8 cellular contexts compared by ENCODE assay signal in genomic region chr1:205658943-205659581, GRCh38. TPM values are rescaled to one million over a fixed set of nuclear protein-coding genes. Genes with fewer than 3 reads are reported as not detected.
DNase-seq lines count a peak whose midpoint lies in the region; ATAC-seq, FAIRE-seq and TF ChIP-seq lines count a peak whose summit lies in the region.

No MANE protein-coding gene starts in this region.

- H3K27ac ChIP-seq in thyroid gland = no peak overlapping the region

- H3K36me3 ChIP-seq in thyroid gland = no peaks in the 10 kb centered on the region

- no peak overlapping the region for H3K4me3 Mint-ChIP-seq in activated T-helper 2 cell treated with anti-CD3 and anti-CD28 coated beads, Interferon-gamma antibody, Interleukin-2, Interleukin-4, amounts not matched to agents 10 μg/mL and 5 μg/mL and 100 μg/mL, durations not matched to agents 14 hours and 24 hours and 36 hours (ENCODE audit: low read depth)

- ATAC-seq in GM19395 (IDR thresholded peaks at IDR 0.05; ENCODE audit: unreplicated experiment) = peak; percentile 81
- ATAC-seq in omental fat pad (ENCODE audit: low FRiP score) = peak; percentile 75

- H3K27me3 ChIP-seq in thyroid gland = no peaks in the 10 kb centered on the region

- H3K36me3 Mint-ChIP-seq in activated T-helper 2 cell treated with anti-CD3 and anti-CD28 coated beads, Interferon-gamma antibody, Interleukin-2, Interleukin-4, amounts not matched to agents 10 μg/mL and 5 μg/mL and 100 μg/mL, durations not matched to agents 14 hours and 24 hours and 36 hours (ENCODE audit: low read depth) = no peaks in the 10 kb centered on the region

- H3K4me3 ChIP-seq in foreskin fibroblast (ENCODE audit: low read depth in 1 of 2, low read length in 2 of 2) = no peak overlapping the region
- H3K4me3 ChIP-seq in thyroid gland (replicated peaks in 1 of 3) = no peak overlapping the region

- 28 to 42% methylated on average over 7 to 18 of the region's 20 CpGs for WGBS in thyroid gland, 2 donors

- intact Hi-C loops in activated T-helper 2 cell treated with anti-CD3 and anti-CD28 coated beads, Interferon-gamma antibody, Interleukin-2, Interleukin-4, amounts not matched to agents 10 μg/mL and 5 μg/mL and 100 μg/mL, durations not matched to agents 14 hours and 24 hours and 36 hours (cut with micrococcal nuclease) = loop anchor here (1.0 to 10.0 kb wide), 5 partner anchors 52 to 318 kb away; no protein-coding TSS in a partner anchor
- intact Hi-C loops in thyroid gland (cut with DNase I) = loop anchor here (5.0 to 10.0 kb wide), 2 partner anchors 124 to 318 kb away; no protein-coding TSS in a partner anchor

- no peak for TF ChIP-seq POLR2A in thyroid gland (IDR thresholded peaks at IDR 0.05)

- no peaks in the 10 kb centered on the region for H3K27me3 Mint-ChIP-seq in activated T-helper 2 cell treated with anti-CD3 and anti-CD28 coated beads, Interferon-gamma antibody, Interleukin-2, Interleukin-4, amounts not matched to agents 10 μg/mL and 5 μg/mL and 100 μg/mL, durations not matched to agents 14 hours and 24 hours and 36 hours (ENCODE audit: low read depth)

- DNase-seq in C1 segment of cervical spinal cord (lab: John Stamatoyannopoulos, UW) = peak in 13 of 14 donors; percentile 9 to 86 (median 71)
- peak; percentile 81 for DNase-seq in HTR-8/SVneo (ENCODE audit: insufficient read length, low spot score)
- peak; percentile 36 for DNase-seq in RCC 7860 (ENCODE audit: low spot score)
- peak; percentile 65 for DNase-seq in activated T-helper 2 cell treated with anti-CD3 and anti-CD28 coated beads, Interferon-gamma antibody, Interleukin-2, Interleukin-4, amounts not matched to agents 10 μg/mL and 5 μg/mL and 100 μg/mL, durations not matched to agents 14 hours and 24 hours and 36 hours (ENCODE audit: low spot score)
- peak; percentile 51 to 84 for DNase-seq in foreskin fibroblast
- peak; percentile 72 for DNase-seq in omental fat pad (ENCODE audit: low spot score)
- DNase-seq in thyroid gland = peak; percentile 83 to 87

- TF ChIP-seq CTCF in foreskin fibroblast (IDR thresholded peaks at IDR 0.05; ENCODE audit: low read depth, low read length) (peak; percentile 84), omental fat pad (IDR thresholded peaks at IDR 0.05) (no peak), thyroid gland (IDR thresholded peaks at IDR 0.05) (peak; percentile 47 to 96 (median 88))

- H3K27ac Mint-ChIP-seq in activated T-helper 2 cell treated with anti-CD3 and anti-CD28 coated beads, Interferon-gamma antibody, Interleukin-2, Interleukin-4, amounts not matched to agents 10 μg/mL and 5 μg/mL and 100 μg/mL, durations not matched to agents 14 hours and 24 hours and 36 hours = no peak overlapping the region

- peaks cover 4 to 6% of the 10 kb centered on the region in 2 donors for H3K4me1 ChIP-seq in thyroid gland

- FAIRE-seq in HTR-8/SVneo (lab: Jason Lieb, UNC) (no peak), RCC 7860 (lab: Jason Lieb, UNC) (no peak)

- H3K4me1 Mint-ChIP-seq in activated T-helper 2 cell treated with anti-CD3 and anti-CD28 coated beads, Interferon-gamma antibody, Interleukin-2, Interleukin-4, amounts not matched to agents 10 μg/mL and 5 μg/mL and 100 μg/mL, durations not matched to agents 14 hours and 24 hours and 36 hours (ENCODE audit: low read depth) = peaks cover 1% of the 10 kb centered on the region

- no peaks in the 10 kb centered on the region for H3K9me3 Mint-ChIP-seq in activated T-helper 2 cell treated with anti-CD3 and anti-CD28 coated beads, Interferon-gamma antibody, Interleukin-2, Interleukin-4, amounts not matched to agents 10 μg/mL and 5 μg/mL and 100 μg/mL, durations not matched to agents 14 hours and 24 hours and 36 hours

- no peaks in the 10 kb centered on the region for H3K9me3 ChIP-seq in thyroid gland

RNA-seq across cellular contexts. Expression of gene SLC45A3, which starts 21.2 kb away (rescaled TPM):
- total RNA-seq in activated T-helper 2 cell treated with anti-CD3 and anti-CD28 coated beads, Interferon-gamma antibody, Interleukin-2, Interleukin-4, amounts not matched to agents 10 μg/mL and 5 μg/mL and 100 μg/mL, durations not matched to agents 14 hours and 24 hours and 36 hours = 1.5 and 2.0 TPM in 2 replicates
- total RNA-seq in omental fat pad = 1 to 10 TPM; 1.6 to 2.4 (median 2.1) TPM
- 1 to 10 TPM; 1.4 to 6.7 (median 2.6) TPM for total RNA-seq in thyroid gland

RNA-seq across cellular contexts. Expression of gene ELK4, which starts 27.3 kb away (rescaled TPM):
- 68.8 and 80.3 TPM in 2 replicates for total RNA-seq in activated T-helper 2 cell treated with anti-CD3 and anti-CD28 coated beads, Interferon-gamma antibody, Interleukin-2, Interleukin-4, amounts not matched to agents 10 μg/mL and 5 μg/mL and 100 μg/mL, durations not matched to agents 14 hours and 24 hours and 36 hours
- total RNA-seq in omental fat pad (10 to 100 TPM; 20.7 to 37.5 (median 27.8) TPM), thyroid gland (10 to 100 TPM; 18.0 to 33.9 (median 28.4) TPM)

Comparison
In these comparisons a context has a peak if more than half of its experiments do, and no peak if none do; other contexts are left out.
1. CTCF ChIP-seq: peak in foreskin fibroblast (single experiment) and thyroid gland (6 of 6); none in omental fat pad (0 of 3).
2. Peak in every context shown above with its lines, with median percentiles within 50 percentile points of each other: DNase-seq.